In genomic region chr5:134580001-134580460, GRCh38 we compare ENCODE assay signal across 1 cellular context.
A peak's percentile ranks its signal among the peaks of the same experiment; 100 is the strongest.
TF ChIP-seq lines count a peak whose summit lies in the region.

No MANE protein-coding gene starts in this region.

TF ChIP-seq in endothelial cell of umbilical vein, 7 proteins besides CTCF, POLR2A, EP300 and RAD21:
- TF ChIP-seq POLR2AphosphoS5 (IDR thresholded peaks at IDR 0.05; ENCODE audit: insufficient read depth, low read depth, low read length): peak; percentile 69
- no peak for TF ChIP-seq FOS (IDR thresholded peaks at IDR 0.05; ENCODE audit: borderline replicate concordance, insufficient read depth, low read length)
TF ChIP-seq in endothelial cell of umbilical vein: peak in this region for 1.
